In genomic region chr7:73308665-73309214, GRCh38 we compare ENCODE assay signal across 1 cellular context.
TF ChIP-seq lines count a peak whose summit lies in the region.

Gene NSUN5, minus strand, starts transcription at chr7:73308826. Its CDS starts 36 bp downstream, at chr7:73308790.

TF ChIP-seq in K562, 482 proteins besides CTCF, POLR2A, EP300 and RAD21 (continued from another document and continues in another):
- no peak for TF ChIP-seq TCFL5 (CRISPR knock-in tag; conservative IDR thresholded peaks at IDR 0.05)
- no peak for TF ChIP-seq MTF1 (CRISPR knock-in tag; IDR thresholded peaks at IDR 0.05; ENCODE audit: borderline replicate concordance)
- peak in 1 of 2 experiments; percentile 79; a peak in 2 of 4 replicates for TF ChIP-seq SRF (CRISPR knock-in tag; IDR thresholded peaks at IDR 0.05)
- TF ChIP-seq NONO (IDR thresholded peaks at IDR 0.05; ENCODE audit: low read depth in 2 of 2, low read length in 1 of 2) = no peak
- no peak for TF ChIP-seq ZNF507 (tag; conservative IDR thresholded peaks at IDR 0.05)
- TF ChIP-seq ZBTB17 (CRISPR knock-in tag; IDR thresholded peaks at IDR 0.05) = no peak
- no peak for TF ChIP-seq ARNT (IDR thresholded peaks at IDR 0.05)
- TF ChIP-seq NELFE (IDR thresholded peaks at IDR 0.05; ENCODE audit: insufficient read depth, insufficient read length) = no peak
- TF ChIP-seq DDX20 (tag; IDR thresholded peaks at IDR 0.05; ENCODE audit: low read depth) = no peak
- TF ChIP-seq NFXL1 (CRISPR knock-in tag; IDR thresholded peaks at IDR 0.05) = no peak
- no peak for TF ChIP-seq BRD9 (IDR thresholded peaks at IDR 0.05; ENCODE audit: low read depth, partially characterized antibody)
- peak in 2 of 3 experiments; percentile 70 to 86 for TF ChIP-seq YY1 (IDR thresholded peaks at IDR 0.05; ENCODE audit: borderline replicate concordance in 1 of 3, control insufficient read depth in 1 of 3, extremely low read depth in 1 of 3, insufficient read depth in 3 of 3, insufficient read length in 1 of 3, insufficient replicate concordance in 2 of 3, low read depth in 1 of 3, low read length in 2 of 3)
- no peak for TF ChIP-seq ZNF324 (CRISPR knock-in tag; IDR thresholded peaks at IDR 0.05)
- TF ChIP-seq RB1 (IDR thresholded peaks at IDR 0.05; ENCODE audit: low read depth) = peak; percentile 38
- TF ChIP-seq MXI1 (IDR thresholded peaks at IDR 0.05; ENCODE audit: low read depth, low read length) = peak; percentile 77
- 0 out of 4 replicates have a peak, but pooled peaks of 1 of the 2 experiments have one; percentile 38 for TF ChIP-seq BCLAF1 (IDR thresholded peaks at IDR 0.05; ENCODE audit: borderline replicate concordance in 1 of 2, control insufficient read depth in 1 of 2, low read depth in 2 of 2, low read length in 1 of 2)
- TF ChIP-seq BRD4 (IDR thresholded peaks at IDR 0.05) = no peak
- no peak for TF ChIP-seq ZNF57 (CRISPR knock-in tag; IDR thresholded peaks at IDR 0.05)
- TF ChIP-seq NFE2L1 (tag; IDR thresholded peaks at IDR 0.05; ENCODE audit: borderline replicate concordance, low read depth) = no peak
- TF ChIP-seq UBTF (IDR thresholded peaks at IDR 0.05; ENCODE audit: borderline replicate concordance in 1 of 2, low read depth in 2 of 2, low read length in 2 of 2) = 0 out of 4 replicates have a peak, but pooled peaks have one; percentile 29 to 49
- peak; percentile 89 to 95; a peak in 3 of 4 replicates for TF ChIP-seq ETV6 (IDR thresholded peaks at IDR 0.05; ENCODE audit: borderline replicate concordance in 1 of 2, low read depth in 2 of 2, low read length in 1 of 2)
- TF ChIP-seq ETV6 (CRISPR knock-in tag; IDR thresholded peaks at IDR 0.05; ENCODE audit: borderline replicate concordance) = no peak
- 0 out of 2 replicates have a peak, but pooled peaks have one; percentile 77 for TF ChIP-seq ATF6 (CRISPR knock-in tag; IDR thresholded peaks at IDR 0.05)
- peak; percentile 72 for TF ChIP-seq ASH1L (IDR thresholded peaks at IDR 0.05; ENCODE audit: borderline replicate concordance, low read depth, partially characterized antibody)
- no peak for TF ChIP-seq ILF3 (IDR thresholded peaks at IDR 0.05; ENCODE audit: borderline replicate concordance)
- TF ChIP-seq ZNF512 (tag; IDR thresholded peaks at IDR 0.05) = no peak
- no peak for TF ChIP-seq ZBTB43 (CRISPR knock-in tag; IDR thresholded peaks at IDR 0.05)
- TF ChIP-seq FOSL1 (tag; conservative IDR thresholded peaks at IDR 0.05) = no peak
- TF ChIP-seq PHB2 (IDR thresholded peaks at IDR 0.05; ENCODE audit: low read depth) = no peak
- TF ChIP-seq NKRF (IDR thresholded peaks at IDR 0.05; ENCODE audit: borderline replicate concordance) = peak; percentile 86
- TF ChIP-seq FOXK1 (CRISPR knock-in tag; IDR thresholded peaks at IDR 0.05; ENCODE audit: borderline replicate concordance) = no peak
- TF ChIP-seq MYBL2 (IDR thresholded peaks at IDR 0.05; ENCODE audit: low read depth) = no peak
- TF ChIP-seq MYBL2 (CRISPR knock-in tag; IDR thresholded peaks at IDR 0.05; ENCODE audit: borderline replicate concordance) = no peak
- peak; percentile 56 for TF ChIP-seq ZFX (CRISPR knock-in tag; IDR thresholded peaks at IDR 0.05)
- no peak; the same call in 1 of the 2 replicates for TF ChIP-seq TRIM28 (IDR thresholded peaks at IDR 0.05)
- no peak for TF ChIP-seq EGR1 (conservative IDR thresholded peaks at IDR 0.05)
- no peak for TF ChIP-seq NFIC (IDR thresholded peaks at IDR 0.05)
- no peak for TF ChIP-seq STAT5B (CRISPR knock-in tag; IDR thresholded peaks at IDR 0.05)
- TF ChIP-seq TBP (optimal IDR thresholded peaks at IDR 0.05; ENCODE audit: low read depth, low read length) = peak; percentile 35
- no peak for TF ChIP-seq ZNF277 (CRISPR knock-in tag; IDR thresholded peaks at IDR 0.05; ENCODE audit: borderline replicate concordance)
- no peak; the same call in 1 of the 2 replicates for TF ChIP-seq ZNF263 (CRISPR knock-in tag; IDR thresholded peaks at IDR 0.05; ENCODE audit: borderline replicate concordance)
- TF ChIP-seq ZNF436 (CRISPR knock-in tag; IDR thresholded peaks at IDR 0.05) = no peak
- TF ChIP-seq ZNF212 (CRISPR knock-in tag; IDR thresholded peaks at IDR 0.05) = no peak
- TF ChIP-seq HOMEZ (CRISPR knock-in tag; IDR thresholded peaks at IDR 0.05) = no peak
- TF ChIP-seq AFF1 (IDR thresholded peaks at IDR 0.05; ENCODE audit: low read depth in 1 of 2, partially characterized antibody in 2 of 2) = no peak
- TF ChIP-seq HNRNPL (IDR thresholded peaks at IDR 0.05; ENCODE audit: low read depth, low read length) = no peak
